ENCODE assay signal across 8 cellular contexts in genomic region chr4:184097240-184097619, GRCh38.
DNase-seq lines count a peak whose midpoint lies in the region; ATAC-seq and TF ChIP-seq lines count a peak whose summit lies in the region.

No MANE protein-coding gene starts in this region.

- no peak for DNase-seq in A673 (ENCODE audit: low spot score)
- DNase-seq in GM19238 (ENCODE audit: insufficient read length, low spot score): peak; percentile 30
- peak; percentile 27 to 32 for DNase-seq in activated CD4-positive, alpha-beta T cell treated with anti-CD3 and anti-CD28 coated beads, Interleukin-2, amount 50 U/mL, for 48 hours
- DNase-seq in right atrium auricular region (ENCODE audit: low spot score): peak; percentile 74
- no peak for DNase-seq in NCI-H2029 treated with DMSO at 0.1 percent for 48 hours (lab: John Stamatoyannopoulos, UW)
- DNase-seq in COR-L47 (lab: John Stamatoyannopoulos, UW): no peak

- intact Hi-C loops in A673 (cut with micrococcal nuclease; ENCODE audit: unreplicated experiment): no loop called here

- TF ChIP-seq CTCF in A673 (conservative IDR thresholded peaks at IDR 0.05; ENCODE audit: low read depth, low read length): peak; percentile 31; the same call in 1 of the 2 replicates
- TF ChIP-seq CTCF in right atrium auricular region (IDR thresholded peaks at IDR 0.05): peak in 1 of 2 donors; percentile 59

- H3K9me3 ChIP-seq in A673 (ENCODE audit: low read depth, low read length, poor library complexity, severe bottlenecking) (no peaks in the 10 kb centered on the region), right atrium auricular region (no peaks in the 10 kb centered on the region)

- no peaks in the 10 kb centered on the region for H3K27me3 ChIP-seq in A673 (replicated peaks; ENCODE audit: insufficient read depth, low read depth, low read length, poor library complexity)
- no peaks in the 10 kb centered on the region for H3K27me3 ChIP-seq in right atrium auricular region
- no peaks in the 10 kb centered on the region for H3K27me3 ChIP-seq in rectal smooth muscle tissue (ENCODE audit: control insufficient read depth, insufficient read depth, low read length)

- no peak overlapping the region for H3K9ac ChIP-seq in rectal smooth muscle tissue (ENCODE audit: low read length)

- CTCF ChIA-PET in A673 (lab: Charles Lee): no interaction called here

- POLR2A ChIA-PET in A673 (lab: Charles Lee; ENCODE audit: low non-redundant PET): no interaction called here

- BruUV-seq in A673 (replicated peaks; lab: Mats Ljungman, UMichigan): no TSS peak

- H3K36me3 ChIP-seq in A673 (ENCODE audit: insufficient read depth, low read length, poor library complexity, severe bottlenecking) (no peaks in the 10 kb centered on the region), right atrium auricular region (no peaks in the 10 kb centered on the region), rectal smooth muscle tissue (ENCODE audit: control insufficient read depth, insufficient read depth, low read length) (no peaks in the 10 kb centered on the region)

- no peak for ATAC-seq in HG03095 (IDR thresholded peaks at IDR 0.05; ENCODE audit: unreplicated experiment)

- H3K4me1 ChIP-seq in A673 (ENCODE audit: insufficient read depth, low read length, poor library complexity, severe bottlenecking): no peaks in the 10 kb centered on the region
- H3K4me1 ChIP-seq in right atrium auricular region: peaks cover 0 to 18% of the 10 kb centered on the region in 2 donors
- no peaks in the 10 kb centered on the region for H3K4me1 ChIP-seq in rectal smooth muscle tissue (ENCODE audit: control insufficient read depth, insufficient read depth, low read length)

- H3K27ac ChIP-seq in A673 (ENCODE audit: low read depth, low read length, poor library complexity, severe bottlenecking) (no peak overlapping the region), right atrium auricular region (no peak overlapping the region), rectal smooth muscle tissue (ENCODE audit: low read depth, low read length) (no peak overlapping the region)

- H3K4me3 ChIP-seq in A673 (ENCODE audit: low read depth, low read length, poor library complexity, severe bottlenecking) (no peak overlapping the region), right atrium auricular region (peak overlapping the region; percentile 19 to 40), rectal smooth muscle tissue (ENCODE audit: low read length) (peak overlapping the region; percentile 48)

Comparison
In these comparisons a context has a peak if more than half of its experiments do, and no peak if none do; other contexts are left out.
1. DNase-seq: peak in GM19238 (single experiment), activated CD4-positive, alpha-beta T cell treated with anti-CD3 and anti-CD28 coated beads, Interleukin-2, amount 50 U/mL, for 48 hours (2 of 2) and right atrium auricular region (single experiment); none in A673 (single experiment), NCI-H2029 treated with DMSO at 0.1 percent for 48 hours (single experiment) and COR-L47 (single experiment).